In genomic region chr12:104322533-104322932, GRCh38 we compare ENCODE assay signal across 1 cellular context.
TF ChIP-seq lines count a peak whose summit lies in the region.

No MANE protein-coding gene starts in this region.

TF ChIP-seq in A549, 52 proteins besides CTCF, POLR2A, EP300 and RAD21 (continued from another document):
- TF ChIP-seq FOSB (CRISPR knock-in tag; IDR thresholded peaks at IDR 0.05) = peak; percentile 88; the same call in 1 of the 2 replicates
- TF ChIP-seq RARB (CRISPR knock-in tag; IDR thresholded peaks at IDR 0.05) = peak; percentile 69; the same call in 1 of the 2 replicates
